Comparison of ENCODE assay signal across 6 cellular contexts in the genomic region with DNA sequence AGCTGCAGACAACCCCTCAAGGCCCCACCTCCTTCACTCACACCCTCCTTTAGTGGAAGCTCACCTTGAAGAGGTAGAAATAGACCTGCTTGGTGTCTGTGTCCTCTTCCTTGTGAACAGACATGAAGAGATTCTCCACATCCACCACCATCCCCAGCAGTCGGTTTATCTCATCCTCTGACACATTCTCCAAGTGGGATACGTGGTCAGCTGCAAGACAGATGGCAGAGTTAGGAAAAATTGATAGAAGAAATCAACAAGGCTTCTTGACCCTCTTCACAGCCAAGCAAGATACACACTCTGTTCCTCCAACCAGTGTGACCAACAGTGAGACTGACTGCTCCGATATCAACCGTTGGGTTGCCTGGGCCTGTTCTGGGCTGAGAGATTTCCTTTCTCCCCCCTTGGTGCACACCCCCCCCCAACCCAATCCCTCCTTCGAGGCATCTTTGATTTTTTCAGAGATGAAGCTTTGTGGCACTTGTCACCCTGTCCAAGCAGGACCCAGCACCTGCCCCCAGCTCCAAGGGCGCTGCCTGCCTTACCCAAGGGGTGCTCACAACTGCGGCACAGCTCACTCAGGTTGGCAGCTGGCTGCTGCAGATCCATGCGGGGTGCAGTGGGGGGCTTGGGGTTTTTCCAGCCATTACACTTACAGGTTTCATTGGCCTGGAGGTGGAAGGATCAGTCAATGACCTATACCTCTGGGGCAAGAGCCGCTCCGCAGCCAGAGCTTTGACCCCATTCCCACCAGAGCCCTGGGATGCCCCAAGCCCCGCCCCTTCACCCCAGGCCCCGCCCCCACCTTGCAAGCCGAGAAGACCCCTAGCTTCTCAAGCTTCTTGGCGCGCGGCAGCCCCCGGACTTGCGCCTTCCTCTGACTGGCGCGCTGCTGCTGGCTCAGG. TPM values are rescaled to one million over a fixed set of nuclear protein-coding genes. Genes with fewer than 3 reads are reported as not detected.
DNase-seq lines count a peak whose midpoint lies in the region; ATAC-seq lines count a peak whose summit lies in the region.

No MANE protein-coding gene starts in this region.

- no peak overlapping the region for H2BK5ac ChIP-seq in mesendoderm (ENCODE audit: low read length)

- peak overlapping the region; percentile 36 for H3K27ac Mint-ChIP-seq in activated T-helper 1 cell treated with anti-CD3 and anti-CD28 coated beads, Interleukin-12 subunit alpha, Interleukin-12 subunit beta, Interleukin-2, Interleukin-4 antibody, amounts not matched to agents 30 ng/mL and 10 ng/mL and 1 ng/mL, durations not matched to agents 14 hours and 24 hours and 36 hours

- H3K4me1 Mint-ChIP-seq in activated T-helper 1 cell treated with anti-CD3 and anti-CD28 coated beads, Interleukin-12 subunit alpha, Interleukin-12 subunit beta, Interleukin-2, Interleukin-4 antibody, amounts not matched to agents 30 ng/mL and 10 ng/mL and 1 ng/mL, durations not matched to agents 14 hours and 24 hours and 36 hours (ENCODE audit: low read depth): peaks cover 36% of the 10 kb centered on the region

- peaks cover 21% of the 10 kb centered on the region for H3K36me3 Mint-ChIP-seq in activated T-helper 1 cell treated with anti-CD3 and anti-CD28 coated beads, Interleukin-12 subunit alpha, Interleukin-12 subunit beta, Interleukin-2, Interleukin-4 antibody, amounts not matched to agents 30 ng/mL and 10 ng/mL and 1 ng/mL, durations not matched to agents 14 hours and 24 hours and 36 hours (ENCODE audit: low read depth)

- no peak overlapping the region for H2BK15ac ChIP-seq in mesendoderm (replicated peaks; ENCODE audit: low read depth)

- ATAC-seq in HG02885 (IDR thresholded peaks at IDR 0.05; ENCODE audit: poor library complexity, unreplicated experiment) (peak; percentile 23), HG02870 (IDR thresholded peaks at IDR 0.05; ENCODE audit: unreplicated experiment) (no peak), HG03175 (IDR thresholded peaks at IDR 0.05; ENCODE audit: unreplicated experiment) (no peak)

- intact Hi-C loops in activated T-helper 1 cell treated with anti-CD3 and anti-CD28 coated beads, Interleukin-12 subunit alpha, Interleukin-12 subunit beta, Interleukin-2, Interleukin-4 antibody, amounts not matched to agents 30 ng/mL and 10 ng/mL and 1 ng/mL, durations not matched to agents 14 hours and 24 hours and 36 hours (cut with micrococcal nuclease): loop anchor here (1.0 to 2.0 kb wide), 6 partner anchors 8 to 103 kb away; a partner anchor contains a TSS

- peak overlapping the region; percentile 4 for H3K4me2 ChIP-seq in mesendoderm (ENCODE audit: low read length)

- H3K27ac ChIP-seq in mesendoderm (ENCODE audit: low read depth, low read length): no peak overlapping the region

- peak overlapping the region; percentile 86 for H3K56ac ChIP-seq in mesendoderm (ENCODE audit: low read length)

- peak overlapping the region; percentile 81 for H3K4me3 Mint-ChIP-seq in activated T-helper 1 cell treated with anti-CD3 and anti-CD28 coated beads, Interleukin-12 subunit alpha, Interleukin-12 subunit beta, Interleukin-2, Interleukin-4 antibody, amounts not matched to agents 30 ng/mL and 10 ng/mL and 1 ng/mL, durations not matched to agents 14 hours and 24 hours and 36 hours

- peak overlapping the region; percentile 90 for H2BK120ac ChIP-seq in mesendoderm (ENCODE audit: low read depth, low read length)

- H3K79me1 ChIP-seq in mesendoderm (ENCODE audit: low read length): no peaks in the 10 kb centered on the region

- no peak for DNase-seq in activated T-helper 1 cell treated with anti-CD3 and anti-CD28 coated beads, Interleukin-12 subunit alpha, Interleukin-12 subunit beta, Interleukin-2, Interleukin-4 antibody, amounts not matched to agents 30 ng/mL and 10 ng/mL and 1 ng/mL, durations not matched to agents 14 hours and 24 hours and 36 hours (ENCODE audit: low spot score)
- no peak for DNase-seq in mesendoderm
- DNase-seq in GDM1 (lab: John Stamatoyannopoulos, UW): no peak

- no peak overlapping the region for H4K8ac ChIP-seq in mesendoderm (ENCODE audit: low read depth, low read length)

- no peaks in the 10 kb centered on the region for H3K9me3 Mint-ChIP-seq in activated T-helper 1 cell treated with anti-CD3 and anti-CD28 coated beads, Interleukin-12 subunit alpha, Interleukin-12 subunit beta, Interleukin-2, Interleukin-4 antibody, amounts not matched to agents 30 ng/mL and 10 ng/mL and 1 ng/mL, durations not matched to agents 14 hours and 24 hours and 36 hours

- peak overlapping the region; percentile 98 for H3K18ac ChIP-seq in mesendoderm (ENCODE audit: low read length)

- WGBS in mesendoderm (ENCODE audit: extremely low coverage, insufficient coverage, low lambda C conversion rate): no CpG with 5 or more reads among the region's 20 CpGs

- peaks cover 2% of the 10 kb centered on the region for H3K4me1 ChIP-seq in mesendoderm (ENCODE audit: control insufficient read depth, low read depth, low read length)

- no peak overlapping the region for H2AK5ac ChIP-seq in mesendoderm (ENCODE audit: low read length)

- no peak overlapping the region for H3K23ac ChIP-seq in mesendoderm (ENCODE audit: low read length)

- peak overlapping the region; percentile 98 for H3K4ac ChIP-seq in mesendoderm (ENCODE audit: low read depth, low read length)

- H3K79me2 ChIP-seq in mesendoderm (ENCODE audit: control insufficient read depth, insufficient read depth, low read length): no peaks in the 10 kb centered on the region

- no peak overlapping the region for H4K5ac ChIP-seq in mesendoderm (ENCODE audit: low read length)

- no peaks in the 10 kb centered on the region for H3K27me3 Mint-ChIP-seq in activated T-helper 1 cell treated with anti-CD3 and anti-CD28 coated beads, Interleukin-12 subunit alpha, Interleukin-12 subunit beta, Interleukin-2, Interleukin-4 antibody, amounts not matched to agents 30 ng/mL and 10 ng/mL and 1 ng/mL, durations not matched to agents 14 hours and 24 hours and 36 hours (ENCODE audit: insufficient read depth)

- no peaks in the 10 kb centered on the region for H3K27me3 ChIP-seq in mesendoderm (ENCODE audit: insufficient read depth, low read length, poor library complexity)

- H3K9ac ChIP-seq in mesendoderm (ENCODE audit: low read length): peak overlapping the region; percentile 30

- peaks cover 6% of the 10 kb centered on the region for H3K36me3 ChIP-seq in mesendoderm (ENCODE audit: control insufficient read depth, insufficient read depth, low read length)

- H3K4me3 ChIP-seq in mesendoderm (ENCODE audit: low read length): peak overlapping the region; percentile 28

RNA-seq across cellular contexts. Expression of a gene that starts 0.8 kb away (rescaled TPM):
- total RNA-seq in activated T-helper 1 cell treated with anti-CD3 and anti-CD28 coated beads, Interleukin-12 subunit alpha, Interleukin-12 subunit beta, Interleukin-2, Interleukin-4 antibody, amounts not matched to agents 30 ng/mL and 10 ng/mL and 1 ng/mL, durations not matched to agents 14 hours and 24 hours and 36 hours: 70.8 and 76.9 TPM in 2 replicates
- polyA plus RNA-seq in mesendoderm (2013, experiment 1 of 2): 24.6 TPM
- polyA plus RNA-seq in mesendoderm (2013, experiment 2 of 2): 23.2 TPM

RNA-seq across cellular contexts. Expression of a gene that starts 2.2 kb away (rescaled TPM):
- total RNA-seq in activated T-helper 1 cell treated with anti-CD3 and anti-CD28 coated beads, Interleukin-12 subunit alpha, Interleukin-12 subunit beta, Interleukin-2, Interleukin-4 antibody, amounts not matched to agents 30 ng/mL and 10 ng/mL and 1 ng/mL, durations not matched to agents 14 hours and 24 hours and 36 hours: 0.10 TPM in 1 of 2 replicates, not detected in the other
- 0.13 TPM for polyA plus RNA-seq in mesendoderm (2013, experiment 1 of 2)
- 0.10 TPM for polyA plus RNA-seq in mesendoderm (2013, experiment 2 of 2)

RNA-seq across cellular contexts. Expression of a gene that starts 7.9 kb away (rescaled TPM):
- 26.9 and 28.4 TPM in 2 replicates for total RNA-seq in activated T-helper 1 cell treated with anti-CD3 and anti-CD28 coated beads, Interleukin-12 subunit alpha, Interleukin-12 subunit beta, Interleukin-2, Interleukin-4 antibody, amounts not matched to agents 30 ng/mL and 10 ng/mL and 1 ng/mL, durations not matched to agents 14 hours and 24 hours and 36 hours
- polyA plus RNA-seq in mesendoderm (2013, experiment 1 of 2): 1.6 TPM
- polyA plus RNA-seq in mesendoderm (2013, experiment 2 of 2): 1.5 TPM

RNA-seq across cellular contexts. Expression of a gene that starts 22.1 kb away (rescaled TPM):
- 0.10 TPM in 1 of 2 replicates, not detected in the other for total RNA-seq in activated T-helper 1 cell treated with anti-CD3 and anti-CD28 coated beads, Interleukin-12 subunit alpha, Interleukin-12 subunit beta, Interleukin-2, Interleukin-4 antibody, amounts not matched to agents 30 ng/mL and 10 ng/mL and 1 ng/mL, durations not matched to agents 14 hours and 24 hours and 36 hours
- 3.5 TPM for polyA plus RNA-seq in mesendoderm (2013, experiment 1 of 2)
- polyA plus RNA-seq in mesendoderm (2013, experiment 2 of 2): 3.2 TPM

RNA-seq across cellular contexts. Expression of a gene that starts 34.4 kb away (rescaled TPM):
- 73.3 and 80.0 TPM in 2 replicates for total RNA-seq in activated T-helper 1 cell treated with anti-CD3 and anti-CD28 coated beads, Interleukin-12 subunit alpha, Interleukin-12 subunit beta, Interleukin-2, Interleukin-4 antibody, amounts not matched to agents 30 ng/mL and 10 ng/mL and 1 ng/mL, durations not matched to agents 14 hours and 24 hours and 36 hours
- polyA plus RNA-seq in mesendoderm (2013, experiment 1 of 2): 89.0 TPM
- polyA plus RNA-seq in mesendoderm (2013, experiment 2 of 2): 91.0 TPM
